Comparison of ENCODE assay signal across 16 cellular contexts in genomic region chr20:39799366-39799965, GRCh38.
DNase-seq lines count a peak whose midpoint lies in the region; ATAC-seq and TF ChIP-seq lines count a peak whose summit lies in the region.
"Had no signal": no experiment of that assay in that cellular context is flagged by ENCODE, and none has a peak within 500 bp of the region (broad histone marks: within the 10 kb centered on the region; RNA-seq: fewer than 3 reads in every experiment).

No MANE protein-coding gene starts in this region.

- DNase-seq in epithelial cell of prostate (ENCODE audit: low read depth, low spot score) (no peak), smooth muscle cell (lab: John Stamatoyannopoulos, UW; ENCODE audit: unreplicated experiment) (no peak), GM13976 (ENCODE audit: low spot score) (no peak)
- DNase-seq: AML-193, KBM-7, NCI-H1092 treated with DMSO at 0.1 percent for 48 hours, NCI-H1694, NCI-H69, PC-9 had no signal

- H3K4me1 ChIP-seq in KMS-11 (ENCODE audit: low read depth, poor library complexity, severe bottlenecking) (peaks cover 35% of the 10 kb centered on the region), smooth muscle cell (ENCODE audit: low read depth) (peaks cover 6% of the 10 kb centered on the region)

- peak overlapping the region; percentile 75 for H3K27ac ChIP-seq in KMS-11
- H3K27ac ChIP-seq in epithelial cell of prostate = peak overlapping the region; percentile 75
- peak overlapping the region; percentile 95 for H3K27ac ChIP-seq in smooth muscle cell (ENCODE audit: low read depth)
- H3K27ac ChIP-seq: PC-9, SK-N-MC had no signal

- H3K79me2 ChIP-seq in KMS-11 (ENCODE audit: insufficient read depth, low read depth) (no peaks in the 10 kb centered on the region), smooth muscle cell (ENCODE audit: low read depth) (no peaks in the 10 kb centered on the region)

- H3K4me3 ChIP-seq in KMS-11 (IDR thresholded peaks at IDR 0.05; ENCODE audit: insufficient read depth, low read depth, low read length) = no peak overlapping the region
- H3K4me3 ChIP-seq in smooth muscle cell = no peak overlapping the region
- H3K4me3 ChIP-seq: MG63, PC-9, SK-N-MC had no signal

- no peaks in the 10 kb centered on the region for H3K9me3 ChIP-seq in smooth muscle cell (replicated peaks; ENCODE audit: low read depth)

- no peak overlapping the region for H2AFZ ChIP-seq in KMS-11 (ENCODE audit: low read depth)
- H2AFZ ChIP-seq in smooth muscle cell (ENCODE audit: low read depth) = no peak overlapping the region
- H2AFZ ChIP-seq: PC-9 had no signal

- H3K27me3 ChIP-seq in KMS-11 (ENCODE audit: insufficient read depth, low read depth) (no peaks in the 10 kb centered on the region), smooth muscle cell (ENCODE audit: low read depth) (no peaks in the 10 kb centered on the region)
- H3K27me3 ChIP-seq: MG63 had no signal

- H3F3A ChIP-seq in smooth muscle cell (ENCODE audit: low read depth) = peaks cover 11% of the 10 kb centered on the region

- 84% methylated on average over 2 of the region's 2 CpGs for WGBS in smooth muscle cell (ENCODE audit: low lambda C conversion rate)

- no peaks in the 10 kb centered on the region for H3K36me3 ChIP-seq in KMS-11 (ENCODE audit: insufficient read depth)
- H3K36me3 ChIP-seq in smooth muscle cell (ENCODE audit: low read depth) = no peaks in the 10 kb centered on the region
- H3K36me3 ChIP-seq: MG63 had no signal

- no peaks in the 10 kb centered on the region for H4K20me1 ChIP-seq in KMS-11 (ENCODE audit: insufficient read depth)
- H4K20me1 ChIP-seq in smooth muscle cell (ENCODE audit: low read depth) = no peaks in the 10 kb centered on the region

- TF ChIP-seq CTCF in KMS-11 (conservative IDR thresholded peaks at IDR 0.05; ENCODE audit: low read depth, low read length) = no peak
- TF ChIP-seq CTCF in smooth muscle cell (IDR thresholded peaks at IDR 0.05; ENCODE audit: borderline replicate concordance, insufficient read depth, poor library complexity, severe bottlenecking) = no peak
- TF ChIP-seq CTCF in GM13976 (IDR thresholded peaks at IDR 0.05; ENCODE audit: borderline replicate concordance, control extremely low read depth, extremely low read depth, insufficient read depth, missing control alignments) = no peak

- peak overlapping the region; percentile 7; the same call in 1 of the 2 replicates for H3K9ac ChIP-seq in KMS-11
- H3K9ac ChIP-seq in smooth muscle cell (ENCODE audit: low read depth) = no peak overlapping the region

- H3K4me2 ChIP-seq in KMS-11 (peak overlapping the region; percentile 95), smooth muscle cell (no peak overlapping the region)
- H3K4me2 ChIP-seq: PC-9 had no signal

- in situ Hi-C loops in GM13976 (cut with MboI; ENCODE audit: low sequenced_read_pairs, unreplicated experiment) = no loop called here

- ATAC-seq in GM18867 (IDR thresholded peaks at IDR 0.05; ENCODE audit: unreplicated experiment) (peak; percentile 53), HG02571 (IDR thresholded peaks at IDR 0.05; ENCODE audit: unreplicated experiment) (no peak), GM21576 (IDR thresholded peaks at IDR 0.05; ENCODE audit: unreplicated experiment) (no peak)
- ATAC-seq: Right ventricle myocardium inferior had no signal
